Comparison of ENCODE assay signal across 2 cellular contexts in the genomic region with DNA sequence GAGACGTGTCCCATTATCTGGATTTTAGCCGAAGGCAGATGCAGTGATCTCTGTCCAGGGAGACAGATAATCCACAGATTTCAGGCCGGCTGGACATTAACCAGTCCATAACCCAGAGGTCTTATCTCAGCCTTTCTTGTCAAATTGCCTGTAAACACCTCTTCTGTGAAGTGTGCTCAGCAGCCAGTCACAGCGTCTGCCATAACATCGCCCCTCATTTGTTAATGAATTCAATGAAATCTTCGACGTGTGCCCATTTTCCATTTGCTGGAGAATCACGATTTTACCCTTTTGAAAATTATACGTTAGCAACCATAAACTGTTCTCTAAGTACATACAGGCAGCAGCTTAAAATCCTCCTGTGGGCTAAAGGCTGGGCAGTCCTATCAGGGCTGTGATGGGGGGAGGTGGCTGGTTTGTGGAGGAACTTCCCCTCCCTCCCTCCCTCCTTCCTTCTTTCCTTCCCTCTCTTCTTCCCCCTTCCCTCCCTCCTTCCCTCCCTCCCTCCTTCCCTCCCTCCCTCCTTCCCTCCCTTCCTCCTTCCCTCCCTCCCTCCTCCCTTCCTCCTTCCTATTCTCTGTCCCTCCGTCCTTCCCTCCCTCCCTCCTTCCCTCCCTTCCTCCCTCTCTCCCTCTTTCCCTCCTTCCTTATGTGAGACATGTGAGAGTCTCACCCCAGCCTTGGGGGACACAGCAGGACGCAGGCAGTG.
TF ChIP-seq lines count a peak whose summit lies in the region.

No MANE protein-coding gene starts in this region.

TF ChIP-seq in HepG2, 621 proteins besides CTCF, POLR2A, EP300 and RAD21:
- TF ChIP-seq, protein P1, sequence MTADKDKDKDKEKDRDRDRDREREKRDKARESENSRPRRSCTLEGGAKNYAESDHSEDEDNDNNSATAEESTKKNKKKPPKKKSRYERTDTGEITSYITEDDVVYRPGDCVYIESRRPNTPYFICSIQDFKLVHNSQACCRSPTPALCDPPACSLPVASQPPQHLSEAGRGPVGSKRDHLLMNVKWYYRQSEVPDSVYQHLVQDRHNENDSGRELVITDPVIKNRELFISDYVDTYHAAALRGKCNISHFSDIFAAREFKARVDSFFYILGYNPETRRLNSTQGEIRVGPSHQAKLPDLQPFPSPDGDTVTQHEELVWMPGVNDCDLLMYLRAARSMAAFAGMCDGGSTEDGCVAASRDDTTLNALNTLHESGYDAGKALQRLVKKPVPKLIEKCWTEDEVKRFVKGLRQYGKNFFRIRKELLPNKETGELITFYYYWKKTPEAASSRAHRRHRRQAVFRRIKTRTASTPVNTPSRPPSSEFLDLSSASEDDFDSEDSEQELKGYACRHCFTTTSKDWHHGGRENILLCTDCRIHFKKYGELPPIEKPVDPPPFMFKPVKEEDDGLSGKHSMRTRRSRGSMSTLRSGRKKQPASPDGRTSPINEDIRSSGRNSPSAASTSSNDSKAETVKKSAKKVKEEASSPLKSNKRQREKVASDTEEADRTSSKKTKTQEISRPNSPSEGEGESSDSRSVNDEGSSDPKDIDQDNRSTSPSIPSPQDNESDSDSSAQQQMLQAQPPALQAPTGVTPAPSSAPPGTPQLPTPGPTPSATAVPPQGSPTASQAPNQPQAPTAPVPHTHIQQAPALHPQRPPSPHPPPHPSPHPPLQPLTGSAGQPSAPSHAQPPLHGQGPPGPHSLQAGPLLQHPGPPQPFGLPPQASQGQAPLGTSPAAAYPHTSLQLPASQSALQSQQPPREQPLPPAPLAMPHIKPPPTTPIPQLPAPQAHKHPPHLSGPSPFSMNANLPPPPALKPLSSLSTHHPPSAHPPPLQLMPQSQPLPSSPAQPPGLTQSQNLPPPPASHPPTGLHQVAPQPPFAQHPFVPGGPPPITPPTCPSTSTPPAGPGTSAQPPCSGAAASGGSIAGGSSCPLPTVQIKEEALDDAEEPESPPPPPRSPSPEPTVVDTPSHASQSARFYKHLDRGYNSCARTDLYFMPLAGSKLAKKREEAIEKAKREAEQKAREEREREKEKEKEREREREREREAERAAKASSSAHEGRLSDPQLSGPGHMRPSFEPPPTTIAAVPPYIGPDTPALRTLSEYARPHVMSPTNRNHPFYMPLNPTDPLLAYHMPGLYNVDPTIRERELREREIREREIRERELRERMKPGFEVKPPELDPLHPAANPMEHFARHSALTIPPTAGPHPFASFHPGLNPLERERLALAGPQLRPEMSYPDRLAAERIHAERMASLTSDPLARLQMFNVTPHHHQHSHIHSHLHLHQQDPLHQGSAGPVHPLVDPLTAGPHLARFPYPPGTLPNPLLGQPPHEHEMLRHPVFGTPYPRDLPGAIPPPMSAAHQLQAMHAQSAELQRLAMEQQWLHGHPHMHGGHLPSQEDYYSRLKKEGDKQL (CRISPR knock-in tag; IDR thresholded peaks at IDR 0.05; ENCODE audit: low read depth), result no peak
- peak; percentile 20 for TF ChIP-seq PCBP2 (optimal IDR thresholded peaks at IDR 0.05; ENCODE audit: low read depth, low read length, poor library complexity, severe bottlenecking)
- TF ChIP-seq ZNF776 (CRISPR knock-in tag; IDR thresholded peaks at IDR 0.05), result no peak

TF ChIP-seq in WTC11, 78 proteins besides CTCF, POLR2A, EP300 and RAD21 (continued from another document):
- TF ChIP-seq, protein P2, sequence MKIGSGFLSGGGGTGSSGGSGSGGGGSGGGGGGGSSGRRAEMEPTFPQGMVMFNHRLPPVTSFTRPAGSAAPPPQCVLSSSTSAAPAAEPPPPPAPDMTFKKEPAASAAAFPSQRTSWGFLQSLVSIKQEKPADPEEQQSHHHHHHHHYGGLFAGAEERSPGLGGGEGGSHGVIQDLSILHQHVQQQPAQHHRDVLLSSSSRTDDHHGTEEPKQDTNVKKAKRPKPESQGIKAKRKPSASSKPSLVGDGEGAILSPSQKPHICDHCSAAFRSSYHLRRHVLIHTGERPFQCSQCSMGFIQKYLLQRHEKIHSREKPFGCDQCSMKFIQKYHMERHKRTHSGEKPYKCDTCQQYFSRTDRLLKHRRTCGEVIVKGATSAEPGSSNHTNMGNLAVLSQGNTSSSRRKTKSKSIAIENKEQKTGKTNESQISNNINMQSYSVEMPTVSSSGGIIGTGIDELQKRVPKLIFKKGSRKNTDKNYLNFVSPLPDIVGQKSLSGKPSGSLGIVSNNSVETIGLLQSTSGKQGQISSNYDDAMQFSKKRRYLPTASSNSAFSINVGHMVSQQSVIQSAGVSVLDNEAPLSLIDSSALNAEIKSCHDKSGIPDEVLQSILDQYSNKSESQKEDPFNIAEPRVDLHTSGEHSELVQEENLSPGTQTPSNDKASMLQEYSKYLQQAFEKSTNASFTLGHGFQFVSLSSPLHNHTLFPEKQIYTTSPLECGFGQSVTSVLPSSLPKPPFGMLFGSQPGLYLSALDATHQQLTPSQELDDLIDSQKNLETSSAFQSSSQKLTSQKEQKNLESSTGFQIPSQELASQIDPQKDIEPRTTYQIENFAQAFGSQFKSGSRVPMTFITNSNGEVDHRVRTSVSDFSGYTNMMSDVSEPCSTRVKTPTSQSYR (CRISPR knock-in tag; IDR thresholded peaks at IDR 0.05), result no peak
- TF ChIP-seq, protein P3, sequence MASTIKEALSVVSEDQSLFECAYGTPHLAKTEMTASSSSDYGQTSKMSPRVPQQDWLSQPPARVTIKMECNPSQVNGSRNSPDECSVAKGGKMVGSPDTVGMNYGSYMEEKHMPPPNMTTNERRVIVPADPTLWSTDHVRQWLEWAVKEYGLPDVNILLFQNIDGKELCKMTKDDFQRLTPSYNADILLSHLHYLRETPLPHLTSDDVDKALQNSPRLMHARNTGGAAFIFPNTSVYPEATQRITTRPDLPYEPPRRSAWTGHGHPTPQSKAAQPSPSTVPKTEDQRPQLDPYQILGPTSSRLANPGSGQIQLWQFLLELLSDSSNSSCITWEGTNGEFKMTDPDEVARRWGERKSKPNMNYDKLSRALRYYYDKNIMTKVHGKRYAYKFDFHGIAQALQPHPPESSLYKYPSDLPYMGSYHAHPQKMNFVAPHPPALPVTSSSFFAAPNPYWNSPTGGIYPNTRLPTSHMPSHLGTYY (CRISPR knock-in tag; IDR thresholded peaks at IDR 0.05), result no peak
- TF ChIP-seq, protein P4, sequence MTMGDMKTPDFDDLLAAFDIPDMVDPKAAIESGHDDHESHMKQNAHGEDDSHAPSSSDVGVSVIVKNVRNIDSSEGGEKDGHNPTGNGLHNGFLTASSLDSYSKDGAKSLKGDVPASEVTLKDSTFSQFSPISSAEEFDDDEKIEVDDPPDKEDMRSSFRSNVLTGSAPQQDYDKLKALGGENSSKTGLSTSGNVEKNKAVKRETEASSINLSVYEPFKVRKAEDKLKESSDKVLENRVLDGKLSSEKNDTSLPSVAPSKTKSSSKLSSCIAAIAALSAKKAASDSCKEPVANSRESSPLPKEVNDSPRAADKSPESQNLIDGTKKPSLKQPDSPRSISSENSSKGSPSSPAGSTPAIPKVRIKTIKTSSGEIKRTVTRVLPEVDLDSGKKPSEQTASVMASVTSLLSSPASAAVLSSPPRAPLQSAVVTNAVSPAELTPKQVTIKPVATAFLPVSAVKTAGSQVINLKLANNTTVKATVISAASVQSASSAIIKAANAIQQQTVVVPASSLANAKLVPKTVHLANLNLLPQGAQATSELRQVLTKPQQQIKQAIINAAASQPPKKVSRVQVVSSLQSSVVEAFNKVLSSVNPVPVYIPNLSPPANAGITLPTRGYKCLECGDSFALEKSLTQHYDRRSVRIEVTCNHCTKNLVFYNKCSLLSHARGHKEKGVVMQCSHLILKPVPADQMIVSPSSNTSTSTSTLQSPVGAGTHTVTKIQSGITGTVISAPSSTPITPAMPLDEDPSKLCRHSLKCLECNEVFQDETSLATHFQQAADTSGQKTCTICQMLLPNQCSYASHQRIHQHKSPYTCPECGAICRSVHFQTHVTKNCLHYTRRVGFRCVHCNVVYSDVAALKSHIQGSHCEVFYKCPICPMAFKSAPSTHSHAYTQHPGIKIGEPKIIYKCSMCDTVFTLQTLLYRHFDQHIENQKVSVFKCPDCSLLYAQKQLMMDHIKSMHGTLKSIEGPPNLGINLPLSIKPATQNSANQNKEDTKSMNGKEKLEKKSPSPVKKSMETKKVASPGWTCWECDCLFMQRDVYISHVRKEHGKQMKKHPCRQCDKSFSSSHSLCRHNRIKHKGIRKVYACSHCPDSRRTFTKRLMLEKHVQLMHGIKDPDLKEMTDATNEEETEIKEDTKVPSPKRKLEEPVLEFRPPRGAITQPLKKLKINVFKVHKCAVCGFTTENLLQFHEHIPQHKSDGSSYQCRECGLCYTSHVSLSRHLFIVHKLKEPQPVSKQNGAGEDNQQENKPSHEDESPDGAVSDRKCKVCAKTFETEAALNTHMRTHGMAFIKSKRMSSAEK (CRISPR knock-in tag; IDR thresholded peaks at IDR 0.05; ENCODE audit: borderline replicate concordance), result no peak
- TF ChIP-seq SOX15 (CRISPR knock-in tag; IDR thresholded peaks at IDR 0.05), result no peak
- no peak for TF ChIP-seq ZNF671 (CRISPR knock-in tag; IDR thresholded peaks at IDR 0.05)
- no peak for TF ChIP-seq SP1 (CRISPR knock-in tag; conservative IDR thresholded peaks at IDR 0.05)
- no peak for TF ChIP-seq SMAD4 (CRISPR knock-in tag; IDR thresholded peaks at IDR 0.05)
- TF ChIP-seq, protein P5, sequence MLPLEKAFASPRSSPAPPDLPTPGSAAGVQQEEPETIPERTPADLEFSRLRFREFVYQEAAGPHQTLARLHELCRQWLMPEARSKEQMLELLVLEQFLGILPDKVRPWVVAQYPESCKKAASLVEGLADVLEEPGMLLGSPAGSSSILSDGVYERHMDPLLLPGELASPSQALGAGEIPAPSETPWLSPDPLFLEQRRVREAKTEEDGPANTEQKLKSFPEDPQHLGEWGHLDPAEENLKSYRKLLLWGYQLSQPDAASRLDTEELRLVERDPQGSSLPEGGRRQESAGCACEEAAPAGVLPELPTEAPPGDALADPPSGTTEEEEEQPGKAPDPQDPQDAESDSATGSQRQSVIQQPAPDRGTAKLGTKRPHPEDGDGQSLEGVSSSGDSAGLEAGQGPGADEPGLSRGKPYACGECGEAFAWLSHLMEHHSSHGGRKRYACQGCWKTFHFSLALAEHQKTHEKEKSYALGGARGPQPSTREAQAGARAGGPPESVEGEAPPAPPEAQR (CRISPR knock-in tag; IDR thresholded peaks at IDR 0.05), result no peak
- TF ChIP-seq ZNF121 (CRISPR knock-in tag; IDR thresholded peaks at IDR 0.05), result no peak
- TF ChIP-seq KAT7 (CRISPR knock-in tag; IDR thresholded peaks at IDR 0.05; ENCODE audit: borderline replicate concordance), result no peak
- TF ChIP-seq, protein P6, sequence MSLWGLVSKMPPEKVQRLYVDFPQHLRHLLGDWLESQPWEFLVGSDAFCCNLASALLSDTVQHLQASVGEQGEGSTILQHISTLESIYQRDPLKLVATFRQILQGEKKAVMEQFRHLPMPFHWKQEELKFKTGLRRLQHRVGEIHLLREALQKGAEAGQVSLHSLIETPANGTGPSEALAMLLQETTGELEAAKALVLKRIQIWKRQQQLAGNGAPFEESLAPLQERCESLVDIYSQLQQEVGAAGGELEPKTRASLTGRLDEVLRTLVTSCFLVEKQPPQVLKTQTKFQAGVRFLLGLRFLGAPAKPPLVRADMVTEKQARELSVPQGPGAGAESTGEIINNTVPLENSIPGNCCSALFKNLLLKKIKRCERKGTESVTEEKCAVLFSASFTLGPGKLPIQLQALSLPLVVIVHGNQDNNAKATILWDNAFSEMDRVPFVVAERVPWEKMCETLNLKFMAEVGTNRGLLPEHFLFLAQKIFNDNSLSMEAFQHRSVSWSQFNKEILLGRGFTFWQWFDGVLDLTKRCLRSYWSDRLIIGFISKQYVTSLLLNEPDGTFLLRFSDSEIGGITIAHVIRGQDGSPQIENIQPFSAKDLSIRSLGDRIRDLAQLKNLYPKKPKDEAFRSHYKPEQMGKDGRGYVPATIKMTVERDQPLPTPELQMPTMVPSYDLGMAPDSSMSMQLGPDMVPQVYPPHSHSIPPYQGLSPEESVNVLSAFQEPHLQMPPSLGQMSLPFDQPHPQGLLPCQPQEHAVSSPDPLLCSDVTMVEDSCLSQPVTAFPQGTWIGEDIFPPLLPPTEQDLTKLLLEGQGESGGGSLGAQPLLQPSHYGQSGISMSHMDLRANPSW (CRISPR knock-in tag; conservative IDR thresholded peaks at IDR 0.05; ENCODE audit: low read depth), result no peak
- TF ChIP-seq, protein P7, sequence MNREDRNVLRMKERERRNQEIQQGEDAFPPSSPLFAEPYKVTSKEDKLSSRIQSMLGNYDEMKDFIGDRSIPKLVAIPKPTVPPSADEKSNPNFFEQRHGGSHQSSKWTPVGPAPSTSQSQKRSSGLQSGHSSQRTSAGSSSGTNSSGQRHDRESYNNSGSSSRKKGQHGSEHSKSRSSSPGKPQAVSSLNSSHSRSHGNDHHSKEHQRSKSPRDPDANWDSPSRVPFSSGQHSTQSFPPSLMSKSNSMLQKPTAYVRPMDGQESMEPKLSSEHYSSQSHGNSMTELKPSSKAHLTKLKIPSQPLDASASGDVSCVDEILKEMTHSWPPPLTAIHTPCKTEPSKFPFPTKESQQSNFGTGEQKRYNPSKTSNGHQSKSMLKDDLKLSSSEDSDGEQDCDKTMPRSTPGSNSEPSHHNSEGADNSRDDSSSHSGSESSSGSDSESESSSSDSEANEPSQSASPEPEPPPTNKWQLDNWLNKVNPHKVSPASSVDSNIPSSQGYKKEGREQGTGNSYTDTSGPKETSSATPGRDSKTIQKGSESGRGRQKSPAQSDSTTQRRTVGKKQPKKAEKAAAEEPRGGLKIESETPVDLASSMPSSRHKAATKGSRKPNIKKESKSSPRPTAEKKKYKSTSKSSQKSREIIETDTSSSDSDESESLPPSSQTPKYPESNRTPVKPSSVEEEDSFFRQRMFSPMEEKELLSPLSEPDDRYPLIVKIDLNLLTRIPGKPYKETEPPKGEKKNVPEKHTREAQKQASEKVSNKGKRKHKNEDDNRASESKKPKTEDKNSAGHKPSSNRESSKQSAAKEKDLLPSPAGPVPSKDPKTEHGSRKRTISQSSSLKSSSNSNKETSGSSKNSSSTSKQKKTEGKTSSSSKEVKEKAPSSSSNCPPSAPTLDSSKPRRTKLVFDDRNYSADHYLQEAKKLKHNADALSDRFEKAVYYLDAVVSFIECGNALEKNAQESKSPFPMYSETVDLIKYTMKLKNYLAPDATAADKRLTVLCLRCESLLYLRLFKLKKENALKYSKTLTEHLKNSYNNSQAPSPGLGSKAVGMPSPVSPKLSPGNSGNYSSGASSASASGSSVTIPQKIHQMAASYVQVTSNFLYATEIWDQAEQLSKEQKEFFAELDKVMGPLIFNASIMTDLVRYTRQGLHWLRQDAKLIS (CRISPR knock-in tag; IDR thresholded peaks at IDR 0.05; ENCODE audit: borderline replicate concordance), result no peak
- TF ChIP-seq NFE2L1 (CRISPR knock-in tag; IDR thresholded peaks at IDR 0.05), result no peak
- no peak for TF ChIP-seq TCF7 (CRISPR knock-in tag; IDR thresholded peaks at IDR 0.05; ENCODE audit: low read depth)
